ENCODE assay signal across 13 cellular contexts in genomic region chr2:196372811-196373664, GRCh38.
DNase-seq lines count a peak whose midpoint lies in the region; ATAC-seq and TF ChIP-seq lines count a peak whose summit lies in the region.
"Had no signal": no experiment of that assay in that cellular context is flagged by ENCODE, and none has a peak within 500 bp of the region (broad histone marks: within the 10 kb centered on the region; RNA-seq: fewer than 3 reads in every experiment).

No MANE protein-coding gene starts in this region.

- H3K4me3 ChIP-seq in astrocyte of the cerebellum (ENCODE audit: low read depth, low read length): no peak overlapping the region
- no peak overlapping the region for H3K4me3 ChIP-seq in fibroblast of pulmonary artery (replicated peaks; ENCODE audit: low read depth, low read length)
- peak overlapping the region; percentile 32 for H3K4me3 ChIP-seq in thoracic aorta

- no peaks in the 10 kb centered on the region for H3K27me3 ChIP-seq in thoracic aorta (replicated peaks; ENCODE audit: insufficient read depth)
- H3K27me3 ChIP-seq: ascending aorta had no signal

- peak overlapping the region in 1 of 2 donors; percentile 19 for H3K27ac ChIP-seq in thoracic aorta
- H3K27ac ChIP-seq: ascending aorta had no signal

- ATAC-seq in thoracic aorta (ENCODE audit: insufficient number of reproducible peaks, low FRiP score, low read depth) (no peak), HG03159 (IDR thresholded peaks at IDR 0.05; ENCODE audit: unreplicated experiment) (no peak)
- ATAC-seq: stimulated activated naive B cell treated with anti-CD40 and anti-IgM and Interleukin-4, amounts not matched to agents 10 μg/mL and 1 μg/mL and 100 μg/mL, for 72 hours had no signal

- in situ Hi-C loops in astrocyte of the cerebellum (cut with HindIII; ENCODE audit: low sequenced_read_pairs): no loop called here

- peaks cover 4% of the 10 kb centered on the region for H3K9me3 ChIP-seq in thoracic aorta

- H3K36me3 ChIP-seq in thoracic aorta: no peaks in the 10 kb centered on the region
- H3K36me3 ChIP-seq: ascending aorta had no signal

- no peak for TF ChIP-seq CTCF in astrocyte of the cerebellum (IDR thresholded peaks at IDR 0.05; ENCODE audit: low read depth, low read length, missing control alignments)
- TF ChIP-seq CTCF in fibroblast of pulmonary artery (IDR thresholded peaks at IDR 0.05; ENCODE audit: low read length, missing control alignments): no peak
- TF ChIP-seq CTCF in thoracic aorta (IDR thresholded peaks at IDR 0.05): no peak

- peaks cover 9 to 19% of the 10 kb centered on the region in 2 donors for H3K4me1 ChIP-seq in thoracic aorta (ENCODE audit: control insufficient read depth in 1 of 2, low read depth in 2 of 2)

- DNase-seq in astrocyte of the cerebellum (ENCODE audit: low read depth): peak; percentile 2
- DNase-seq in fibroblast of pulmonary artery (ENCODE audit: low read depth): peak; percentile 70
- peak; percentile 69 to 91 for DNase-seq in lung microvascular endothelial cell (ENCODE audit: low read depth in 2 of 2)
- no peak for DNase-seq in thoracic aorta (ENCODE audit: low spot score)
- no peak for DNase-seq in SHP77 treated with DMSO at 0.1 percent for 48 hours (lab: John Stamatoyannopoulos, UW)
- no peak for DNase-seq in D341Med (ENCODE audit: low spot score)
- DNase-seq: activated CD8-positive, alpha-beta memory T cell treated with anti-CD3 and anti-CD28 coated beads for 24 hours; foreskin fibroblast; HCEC 1CT; NCI-H187 treated with DMSO at 0.1 percent for 48 hours; stimulated activated naive B cell treated with anti-CD40 and anti-IgM and Interleukin-4, amounts not matched to agents 10 μg/mL and 1 μg/mL and 100 μg/mL, for 72 hours had no signal

Comparison
In these comparisons a context has a peak if more than half of its experiments do, and no peak if none do; other contexts are left out.
1. DNase-seq: peak in astrocyte of the cerebellum (single experiment), fibroblast of pulmonary artery (single experiment) and lung microvascular endothelial cell (2 of 2); none in thoracic aorta (single experiment), SHP77 treated with DMSO at 0.1 percent for 48 hours (single experiment) and D341Med (single experiment).